Comparison of ENCODE assay signal across 7 cellular contexts in genomic region chr14:96391293-96392118, GRCh38. TPM values are rescaled to one million over a fixed set of nuclear protein-coding genes. Genes with fewer than 3 reads are reported as not detected.
A peak's percentile ranks its signal among the peaks of the same experiment; 100 is the strongest.
DNase-seq lines count a peak whose midpoint lies in the region; ATAC-seq and TF ChIP-seq lines count a peak whose summit lies in the region.

No MANE protein-coding gene starts in this region.

- DNase-seq in NCI-H2029 (lab: John Stamatoyannopoulos, UW): peak; percentile 72
- peak; percentile 100 for DNase-seq in T-helper 9 cell
- DNase-seq in astrocyte of the spinal cord (ENCODE audit: low read depth, low spot score): peak; percentile 95
- DNase-seq in iPS DF 19.7 (ENCODE audit: low read depth, low spot score): peak; percentile 25
- peak; percentile 97 for DNase-seq in sciatic nerve (ENCODE audit: low spot score)

- peak overlapping the region; percentile 67 for H3K4me3 ChIP-seq in astrocyte of the spinal cord (ENCODE audit: low read depth, low read length)

- in situ Hi-C loops in astrocyte of the spinal cord (cut with HindIII; ENCODE audit: low sequenced_read_pairs): no loop called here

- TF ChIP-seq CTCF in astrocyte of the spinal cord (IDR thresholded peaks at IDR 0.05; ENCODE audit: low read depth, low read length): no peak

- ATAC-seq in GM18508 (IDR thresholded peaks at IDR 0.05; ENCODE audit: insufficient read depth, unreplicated experiment) (peak; percentile 51), HG02981 (IDR thresholded peaks at IDR 0.05; ENCODE audit: unreplicated experiment) (peak; percentile 87), sciatic nerve (peak; percentile 98)

- intact Hi-C loops in sciatic nerve (cut with DNase I): no loop called here

RNA-seq across cellular contexts. Expression of gene AK7, which starts 0.4 kb away (rescaled TPM):
- total RNA-seq in sciatic nerve: 1.4 TPM

RNA-seq across cellular contexts. Expression of gene GSKIP, which starts 28.2 kb away (rescaled TPM):
- total RNA-seq in sciatic nerve: 16.4 TPM

RNA-seq across cellular contexts. Expression of gene ATG2B, which starts 28.4 kb away (rescaled TPM):
- 39.3 TPM for total RNA-seq in sciatic nerve

Comparison
In these comparisons a context has a peak if more than half of its experiments do, and no peak if none do; other contexts are left out.
1. Peak in every context shown above with its lines: DNase-seq, ATAC-seq and H3K4me3 ChIP-seq.
2. DNase-seq: peak in every context shown above with its lines; median percentile 100 in T-helper 9 cell; 97 in sciatic nerve; 95 in astrocyte of the spinal cord; 72 in NCI-H2029; 25 in iPS DF 19.7.